In genomic region chrX:153984351-153985178, GRCh38 we compare ENCODE assay signal across 12 cellular contexts. TPM values are rescaled to one million over a fixed set of nuclear protein-coding genes. Genes with fewer than 3 reads are reported as not detected.
DNase-seq lines count a peak whose midpoint lies in the region; ATAC-seq lines count a peak whose summit lies in the region.
"Had no signal": no experiment of that assay in that cellular context is flagged by ENCODE, and none has a peak within 500 bp of the region (broad histone marks: within the 10 kb centered on the region; RNA-seq: fewer than 3 reads in every experiment).

No MANE protein-coding gene starts in this region.

- POLR2A ChIA-PET in CD4-positive, alpha-beta memory T cell (lab: Charles Lee; ENCODE audit: partially characterized antibody): interaction anchor here (1.0 to 4.2 kb wide), 6 partner anchors 13 to 413 kb away, joined by 3 to 67 read pairs (median 4); partner anchors contain the start of genes HCFC1, IRAK1 and TMEM187

- H3K27ac Mint-ChIP-seq in CD4-positive, alpha-beta memory T cell: peak overlapping the region; percentile 91 to 98 (median 96)
- peak overlapping the region; percentile 84 for H3K27ac Mint-ChIP-seq in activated T-helper 17 cell treated with anti-CD3 and anti-CD28 coated beads, Interleukin-2, amount 50 U/mL, for 72 hours

- H3K4me1 Mint-ChIP-seq in CD4-positive, alpha-beta memory T cell: peaks cover 25 to 76% (median 42%) of the 10 kb centered on the region in 4 donors
- H3K4me1 Mint-ChIP-seq in activated T-helper 17 cell treated with anti-CD3 and anti-CD28 coated beads, Interleukin-2, amount 50 U/mL, for 72 hours: peaks cover 10% of the 10 kb centered on the region

- H3K36me3 Mint-ChIP-seq in CD4-positive, alpha-beta memory T cell: no peaks in the 10 kb centered on the region
- H3K36me3 Mint-ChIP-seq in activated T-helper 17 cell treated with anti-CD3 and anti-CD28 coated beads, Interleukin-2, amount 50 U/mL, for 72 hours (ENCODE audit: low read depth): peaks cover 8% of the 10 kb centered on the region

- H3K27me3 ChIP-seq in CD4-positive, alpha-beta memory T cell (ENCODE audit: insufficient read depth, low read length): no peaks in the 10 kb centered on the region
- H3K27me3 ChIP-seq in muscle layer of duodenum (ENCODE audit: low read depth, low read length): no peaks in the 10 kb centered on the region

- no peaks in the 10 kb centered on the region for H3K36me3 ChIP-seq in CD4-positive, alpha-beta memory T cell (ENCODE audit: insufficient read depth, low read length)
- H3K36me3 ChIP-seq in muscle layer of duodenum (ENCODE audit: control insufficient read depth in 1 of 2, insufficient read depth in 2 of 2, low read length in 2 of 2): no peaks in the 10 kb centered on the region

- H3K4me3 Mint-ChIP-seq in CD4-positive, alpha-beta memory T cell: peak overlapping the region; percentile 41 to 91 (median 66)
- peak overlapping the region; percentile 87 for H3K4me3 Mint-ChIP-seq in activated T-helper 17 cell treated with anti-CD3 and anti-CD28 coated beads, Interleukin-2, amount 50 U/mL, for 72 hours

- H3K9me3 Mint-ChIP-seq in CD4-positive, alpha-beta memory T cell: no peaks in the 10 kb centered on the region
- H3K9me3 Mint-ChIP-seq in activated T-helper 17 cell treated with anti-CD3 and anti-CD28 coated beads, Interleukin-2, amount 50 U/mL, for 72 hours: no peaks in the 10 kb centered on the region

- no peaks in the 10 kb centered on the region for H3K27me3 Mint-ChIP-seq in CD4-positive, alpha-beta memory T cell
- H3K27me3 Mint-ChIP-seq in activated T-helper 17 cell treated with anti-CD3 and anti-CD28 coated beads, Interleukin-2, amount 50 U/mL, for 72 hours: no peaks in the 10 kb centered on the region

- no peak overlapping the region for H3K4me3 ChIP-seq in CD4-positive, alpha-beta memory T cell (ENCODE audit: low read length in 2 of 2)
- no peak overlapping the region for H3K4me3 ChIP-seq in muscle layer of duodenum (ENCODE audit: low read depth in 1 of 2, low read length in 2 of 2)
- H3K4me3 ChIP-seq: lung had no signal

- H3K27ac ChIP-seq in CD4-positive, alpha-beta memory T cell (ENCODE audit: low read depth, low read length): peak overlapping the region; percentile 67
- peak overlapping the region; percentile 23 for H3K27ac ChIP-seq in muscle layer of duodenum (ENCODE audit: low read length)

- CTCF ChIA-PET in CD4-positive, alpha-beta memory T cell (lab: Charles Lee; ENCODE audit: partially characterized antibody): interaction anchor here (1.2 kb wide), 1 partner anchor 21 kb away, joined by 3 read pairs; no protein-coding TSS in a partner anchor

- H3K9me3 ChIP-seq in CD4-positive, alpha-beta memory T cell (ENCODE audit: control insufficient read depth in 1 of 2, low read length in 2 of 2): no peaks in the 10 kb centered on the region
- H3K9me3 ChIP-seq in muscle layer of duodenum (ENCODE audit: control insufficient read depth in 1 of 2, low read length in 2 of 2): no peaks in the 10 kb centered on the region

- H3K4me1 ChIP-seq in CD4-positive, alpha-beta memory T cell (ENCODE audit: insufficient read depth, low read length): peaks cover 63% of the 10 kb centered on the region
- peaks cover 4% of the 10 kb centered on the region in 2 donors for H3K4me1 ChIP-seq in muscle layer of duodenum (ENCODE audit: control insufficient read depth in 1 of 2, insufficient read depth in 2 of 2, low read length in 2 of 2)

- peak in 4 of 5 donors; percentile 24 to 74 (median 41) for DNase-seq in CD4-positive, alpha-beta memory T cell
- no peak for DNase-seq in DMS153 (lab: John Stamatoyannopoulos, UW)
- DNase-seq in NCI-H69 (lab: John Stamatoyannopoulos, UW): no peak
- no peak for DNase-seq in middle frontal gyrus (ENCODE audit: extremely low spot score, low spot score)
- no peak for DNase-seq in A172 (ENCODE audit: low spot score)
- DNase-seq: DMS79 treated with DMSO at 0.1 percent for 48 hours, NCI-H1436 had no signal

- ATAC-seq in HG02759 (IDR thresholded peaks at IDR 0.05; ENCODE audit: unreplicated experiment): peak; percentile 47
- peak; percentile 35 for ATAC-seq in activated T-helper 17 cell treated with anti-CD3 and anti-CD28 coated beads, Interleukin-2, amount 50 U/mL, for 72 hours (replicated peaks)
- ATAC-seq: HCT116 had no signal

- intact Hi-C loops in CD4-positive, alpha-beta memory T cell (cut with micrococcal nuclease): loop anchor here (5.0 kb wide), 1 partner anchor 113 kb away; the partner anchor contains the start of gene MECP2

RNA-seq across cellular contexts. Expression of gene TMEM187, which starts 12.0 kb away (rescaled TPM):
- total RNA-seq in CD4-positive, alpha-beta memory T cell: 10 to 100 TPM; 12.8 to 14.9 TPM
- 10 to 100 TPM; 10.4 to 23.8 TPM for polyA plus RNA-seq in CD4-positive, alpha-beta memory T cell
- total RNA-seq in activated T-helper 17 cell treated with anti-CD3 and anti-CD28 coated beads, Interleukin-2, amount 50 U/mL, for 72 hours: 1 to 10 TPM; 7.1 to 7.8 TPM
- 8.6 and 9.6 TPM in 2 replicates for total RNA-seq in A172 (2014; rRNA removed; shearing (Covaris generic))

RNA-seq across cellular contexts. Expression of gene HCFC1, which starts 12.9 kb away (rescaled TPM):
- 10 to 100 TPM; 52.6 to 53.4 TPM for total RNA-seq in CD4-positive, alpha-beta memory T cell
- 10 to 100 TPM in 1 of 2 donors, 1 to 10 TPM in 1; 1.6 to 14.9 TPM for polyA plus RNA-seq in CD4-positive, alpha-beta memory T cell
- 100 to 1,000 TPM in 1 of 2 donors, 10 to 100 TPM in 1; 85.5 to 134 TPM for total RNA-seq in activated T-helper 17 cell treated with anti-CD3 and anti-CD28 coated beads, Interleukin-2, amount 50 U/mL, for 72 hours
- total RNA-seq in A172 (2014; rRNA removed; shearing (Covaris generic)): 40.8 and 41.7 TPM in 2 replicates

RNA-seq across cellular contexts. Expression of gene IRAK1, which starts 35.1 kb away (rescaled TPM):
- 10 to 100 TPM; 66.9 to 74.5 TPM for total RNA-seq in CD4-positive, alpha-beta memory T cell
- polyA plus RNA-seq in CD4-positive, alpha-beta memory T cell: 10 to 100 TPM; 38.1 to 64.5 TPM
- 100 to 1,000 TPM; 113 to 224 TPM for total RNA-seq in activated T-helper 17 cell treated with anti-CD3 and anti-CD28 coated beads, Interleukin-2, amount 50 U/mL, for 72 hours
- total RNA-seq in A172 (2014; rRNA removed; shearing (Covaris generic)): 192 and 220 TPM in 2 replicates

RNA-seq across cellular contexts. Expression of gene RENBP, which starts 40.1 kb away (rescaled TPM):
- 10 to 100 TPM; 17.2 to 21.3 TPM for total RNA-seq in CD4-positive, alpha-beta memory T cell
- under 1 TPM in 1 of 2 donors, not detected in 1; 0.65 TPM for polyA plus RNA-seq in CD4-positive, alpha-beta memory T cell
- 1 to 10 TPM; 4.7 to 4.9 TPM for total RNA-seq in activated T-helper 17 cell treated with anti-CD3 and anti-CD28 coated beads, Interleukin-2, amount 50 U/mL, for 72 hours
- 0.62 TPM in 2 replicates for total RNA-seq in A172 (2014; rRNA removed; shearing (Covaris generic))

RNA-seq across cellular contexts. Expression of gene NAA10, which starts 49.7 kb away (rescaled TPM):
- total RNA-seq in CD4-positive, alpha-beta memory T cell: 10 to 100 TPM; 88.9 to 94.9 TPM
- 10 to 100 TPM; 57.6 to 96.3 TPM for polyA plus RNA-seq in CD4-positive, alpha-beta memory T cell
- 100 to 1,000 TPM in 1 of 2 donors, 10 to 100 TPM in 1; 74.7 to 146 TPM for total RNA-seq in activated T-helper 17 cell treated with anti-CD3 and anti-CD28 coated beads, Interleukin-2, amount 50 U/mL, for 72 hours
- 210 and 249 TPM in 2 replicates for total RNA-seq in A172 (2014; rRNA removed; shearing (Covaris generic))

Comparison
In these comparisons a context has a peak if more than half of its experiments do, and no peak if none do; other contexts are left out.
1. DNase-seq: peak in CD4-positive, alpha-beta memory T cell (4 of 5); none in DMS153 (single experiment), NCI-H69 (single experiment), middle frontal gyrus (single experiment) and A172 (single experiment).